ENCODE assay signal across 9 cellular contexts in the genomic region with DNA sequence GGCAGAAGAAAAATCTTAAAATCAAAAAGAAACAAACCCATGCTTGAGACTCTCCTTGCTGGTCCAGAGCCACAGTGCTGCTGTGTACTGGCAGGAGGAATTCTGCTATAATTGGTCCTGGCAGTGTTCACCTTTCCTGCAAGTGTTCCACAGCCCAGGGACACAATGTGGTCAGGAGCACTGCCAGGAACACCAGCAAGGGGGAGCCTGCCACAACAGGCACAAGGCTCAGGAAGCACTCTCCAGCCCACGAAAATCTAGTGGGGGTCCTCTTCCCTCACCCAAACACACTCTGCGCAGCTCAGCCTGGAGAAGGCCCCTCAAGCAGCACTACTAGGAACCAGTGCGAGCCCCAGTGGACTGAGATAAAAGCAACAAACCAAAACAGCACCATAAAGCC.
DNase-seq lines count a peak whose midpoint lies in the region; ATAC-seq and TF ChIP-seq lines count a peak whose summit lies in the region.
"Had no signal": no experiment of that assay in that cellular context is flagged by ENCODE, and none has a peak within 500 bp of the region (broad histone marks: within the 10 kb centered on the region; RNA-seq: fewer than 3 reads in every experiment).

No MANE protein-coding gene starts in this region.

- no peak for ATAC-seq in HG03025 (IDR thresholded peaks at IDR 0.05; ENCODE audit: low FRiP score, unreplicated experiment)
- no peak for ATAC-seq in HG03095 (IDR thresholded peaks at IDR 0.05; ENCODE audit: unreplicated experiment)
- no peak for ATAC-seq in HG02763 (IDR thresholded peaks at IDR 0.05; ENCODE audit: unreplicated experiment)
- ATAC-seq: GM12878 had no signal

- H3K4me3 ChIP-seq in astrocyte of the cerebellum (ENCODE audit: low read depth, low read length) (no peak overlapping the region), cardiac muscle cell (no peak overlapping the region)
- H3K4me3 ChIP-seq: GM12878 had no signal

- in situ Hi-C loops in astrocyte of the cerebellum (cut with HindIII; ENCODE audit: low sequenced_read_pairs) = no loop called here

- no peaks in the 10 kb centered on the region for H3K9me3 ChIP-seq in cardiac muscle cell (ENCODE audit: low read depth)

- H3K4me1 ChIP-seq in cardiac muscle cell (ENCODE audit: low read depth) = no peaks in the 10 kb centered on the region

- TF ChIP-seq CTCF in astrocyte of the cerebellum (IDR thresholded peaks at IDR 0.05; ENCODE audit: low read depth, low read length, missing control alignments) (peak; percentile 38), cardiac muscle cell (IDR thresholded peaks at IDR 0.05; ENCODE audit: low read depth, low read length) (peak; percentile 36)

- peaks cover 6% of the 10 kb centered on the region for H3K36me3 ChIP-seq in cardiac muscle cell

- H3K27me3 ChIP-seq in cardiac muscle cell = no peaks in the 10 kb centered on the region

- H3K27ac ChIP-seq in cardiac muscle cell = no peak overlapping the region

- DNase-seq in H4 (ENCODE audit: low spot score) (peak; percentile 39), astrocyte of the cerebellum (ENCODE audit: low read depth) (peak; percentile 78), cardiac muscle cell (ENCODE audit: low read depth in 1 of 2, low spot score in 1 of 2) (peak; percentile 50 to 52), putamen (ENCODE audit: low spot score) (peak; percentile 50), ureter (ENCODE audit: low spot score) (no peak)
